20 cellular contexts compared by ENCODE assay signal in genomic region chr12:24078318-24078765, GRCh38.
A peak's percentile ranks its signal among the peaks of the same experiment; 100 is the strongest.
DNase-seq lines count a peak whose midpoint lies in the region; ATAC-seq and TF ChIP-seq lines count a peak whose summit lies in the region.
"Had no signal": no experiment of that assay in that cellular context is flagged by ENCODE, and none has a peak within 500 bp of the region (broad histone marks: within the 10 kb centered on the region; RNA-seq: fewer than 3 reads in every experiment).

No MANE protein-coding gene starts in this region.

- H3K4me3 Mint-ChIP-seq in Caco-2 (ENCODE audit: unreplicated experiment), result peak overlapping the region; percentile 53
- H3K4me3 Mint-ChIP-seq in activated CD8-positive, alpha-beta T cell treated with anti-CD3 and anti-CD28 coated beads for 36 hours, result no peak overlapping the region
- H3K4me3 Mint-ChIP-seq: activated naive CD4-positive, alpha-beta T cell treated with anti-CD3 and anti-CD28 coated beads, Interleukin-2, amount 10 ng/mL, durations not matched to agents 7 days and 5 days; CD4-positive, alpha-beta memory T cell; stimulated activated naive CD8-positive, alpha-beta T cell treated with anti-CD3 and anti-CD28 coated beads, Interleukin-15, Interleukin-2, amounts not matched to agents 100 ng/mL and 50 ng/mL, for 24 hours; T-helper 1 cell treated with Interleukin-12 subunit alpha and Interleukin-12 subunit beta and Interleukin-4 antibody, amounts not matched to agents 30 μg/mL and 1 μg/mL, for 36 hours had no signal

- DNase-seq in Caco-2 (peak; percentile 86 to 88), HuH-7 (ENCODE audit: low spot score) (peak; percentile 27), SW480 (ENCODE audit: low spot score) (peak; percentile 61), islet precursor cell (peak; percentile 76), NCI-H1048 (lab: John Stamatoyannopoulos, UW) (no peak), GF-D8 (lab: John Stamatoyannopoulos, UW) (no peak), tibial nerve (ENCODE audit: low spot score in 2 of 2) (no peak)
- no peak for DNase-seq in activated CD8-positive, alpha-beta T cell treated with anti-CD3 and anti-CD28 coated beads for 36 hours
- DNase-seq: activated CD4-positive, alpha-beta T cell treated with anti-CD3 and anti-CD28 coated beads, Interleukin-2, amount 50 U/mL, for 48 hours; activated naive CD4-positive, alpha-beta T cell treated with anti-CD3 and anti-CD28 coated beads, Interleukin-2, amount 10 ng/mL, durations not matched to agents 7 days and 5 days; CD4-positive, alpha-beta memory T cell; left lung; MV-4-11; retina; upper lobe of right lung had no signal

- H3K4me3 ChIP-seq in Caco-2 (ENCODE audit: low read depth, low read length) (no peak overlapping the region), tibial nerve (no peak overlapping the region)
- H3K4me3 ChIP-seq: coronary artery, left lung, upper lobe of right lung had no signal

- no peak overlapping the region for H3K27ac ChIP-seq in tibial nerve
- H3K27ac ChIP-seq: coronary artery, left lung, neutrophil, upper lobe of right lung had no signal

- no peaks in the 10 kb centered on the region for H3K27me3 ChIP-seq in Caco-2 (replicated peaks; ENCODE audit: control insufficient read depth, insufficient read depth, low read length)
- H3K27me3 ChIP-seq in tibial nerve, result no peaks in the 10 kb centered on the region
- H3K27me3 ChIP-seq: left lung, neutrophil, upper lobe of right lung had no signal

- H3K27ac Mint-ChIP-seq in Caco-2 (ENCODE audit: unreplicated experiment), result peak overlapping the region; percentile 18
- H3K27ac Mint-ChIP-seq in activated CD8-positive, alpha-beta T cell treated with anti-CD3 and anti-CD28 coated beads for 36 hours, result no peak overlapping the region
- H3K27ac Mint-ChIP-seq: activated naive CD4-positive, alpha-beta T cell treated with anti-CD3 and anti-CD28 coated beads, Interleukin-2, amount 10 ng/mL, durations not matched to agents 7 days and 5 days; CD4-positive, alpha-beta memory T cell; stimulated activated naive CD8-positive, alpha-beta T cell treated with anti-CD3 and anti-CD28 coated beads, Interleukin-15, Interleukin-2, amounts not matched to agents 100 ng/mL and 50 ng/mL, for 24 hours; T-helper 1 cell treated with Interleukin-12 subunit alpha and Interleukin-12 subunit beta and Interleukin-4 antibody, amounts not matched to agents 30 μg/mL and 1 μg/mL, for 36 hours had no signal

- 94 to 97% methylated on average over 1 of the region's 1 CpG for WGBS in tibial nerve, 2 donors

- H3K36me3 Mint-ChIP-seq in Caco-2 (ENCODE audit: insufficient read depth, unreplicated experiment), result no peaks in the 10 kb centered on the region
- no peaks in the 10 kb centered on the region for H3K36me3 Mint-ChIP-seq in activated CD8-positive, alpha-beta T cell treated with anti-CD3 and anti-CD28 coated beads for 36 hours (ENCODE audit: low read depth)
- H3K36me3 Mint-ChIP-seq: activated naive CD4-positive, alpha-beta T cell treated with anti-CD3 and anti-CD28 coated beads, Interleukin-2, amount 10 ng/mL, durations not matched to agents 7 days and 5 days; CD4-positive, alpha-beta memory T cell had no signal

- no peak for ATAC-seq in activated CD8-positive, alpha-beta T cell treated with anti-CD3 and anti-CD28 coated beads for 36 hours
- ATAC-seq: left lung, Right ventricle myocardium inferior, upper lobe of right lung had no signal

- no peaks in the 10 kb centered on the region for H3K36me3 ChIP-seq in Caco-2 (ENCODE audit: control insufficient read depth, insufficient read depth, low read length)
- no peaks in the 10 kb centered on the region for H3K36me3 ChIP-seq in tibial nerve
- H3K36me3 ChIP-seq: left lung, neutrophil, upper lobe of right lung had no signal

- H3K9me3 Mint-ChIP-seq in Caco-2 (ENCODE audit: unreplicated experiment), result no peaks in the 10 kb centered on the region
- H3K9me3 Mint-ChIP-seq in activated CD8-positive, alpha-beta T cell treated with anti-CD3 and anti-CD28 coated beads for 36 hours, result peaks cover 6% of the 10 kb centered on the region
- H3K9me3 Mint-ChIP-seq: activated naive CD4-positive, alpha-beta T cell treated with anti-CD3 and anti-CD28 coated beads, Interleukin-2, amount 10 ng/mL, durations not matched to agents 7 days and 5 days; stimulated activated naive CD8-positive, alpha-beta T cell treated with anti-CD3 and anti-CD28 coated beads, Interleukin-15, Interleukin-2, amounts not matched to agents 100 ng/mL and 50 ng/mL, for 24 hours; T-helper 1 cell treated with Interleukin-12 subunit alpha and Interleukin-12 subunit beta and Interleukin-4 antibody, amounts not matched to agents 30 μg/mL and 1 μg/mL, for 36 hours had no signal

- POLR2A ChIA-PET in Caco-2 (lab: Charles Lee), result no interaction called here
- POLR2A ChIA-PET in activated CD8-positive, alpha-beta T cell treated with anti-CD3 and anti-CD28 coated beads for 36 hours (lab: Charles Lee), result no interaction called here

- H3K4me1 Mint-ChIP-seq in Caco-2 (ENCODE audit: low read depth, unreplicated experiment), result peaks cover 50% of the 10 kb centered on the region
- no peaks in the 10 kb centered on the region for H3K4me1 Mint-ChIP-seq in activated CD8-positive, alpha-beta T cell treated with anti-CD3 and anti-CD28 coated beads for 36 hours (ENCODE audit: low read depth)
- H3K4me1 Mint-ChIP-seq: activated naive CD4-positive, alpha-beta T cell treated with anti-CD3 and anti-CD28 coated beads, Interleukin-2, amount 10 ng/mL, durations not matched to agents 7 days and 5 days; CD4-positive, alpha-beta memory T cell had no signal

- no peak for TF ChIP-seq CTCF in Caco-2 (IDR thresholded peaks at IDR 0.05; ENCODE audit: insufficient read depth in 1 of 2, low read depth in 1 of 2, low read length in 1 of 2, severe bottlenecking in 1 of 2, unreplicated experiment in 1 of 2)
- no peak for TF ChIP-seq CTCF in activated CD8-positive, alpha-beta T cell treated with anti-CD3 and anti-CD28 coated beads for 36 hours (IDR thresholded peaks at IDR 0.05)
- TF ChIP-seq CTCF in tibial nerve (IDR thresholded peaks at IDR 0.05), result no peak

- H3K4me1 ChIP-seq in Caco-2, result peaks cover 55% of the 10 kb centered on the region
- peaks cover 0 to 7% (median 0%) of the 10 kb centered on the region in 4 donors for H3K4me1 ChIP-seq in tibial nerve
- H3K4me1 ChIP-seq: left lung, upper lobe of right lung had no signal

- BruUV-seq in Caco-2 (replicated peaks; lab: Mats Ljungman, UMichigan), result no TSS peak

- H3K9me3 ChIP-seq in Caco-2, result no peaks in the 10 kb centered on the region
- no peaks in the 10 kb centered on the region for H3K9me3 ChIP-seq in tibial nerve
- H3K9me3 ChIP-seq: left lung, neutrophil, upper lobe of right lung had no signal

- no peaks in the 10 kb centered on the region for H3K27me3 Mint-ChIP-seq in Caco-2 (ENCODE audit: insufficient read depth, unreplicated experiment)
- H3K27me3 Mint-ChIP-seq in activated CD8-positive, alpha-beta T cell treated with anti-CD3 and anti-CD28 coated beads for 36 hours, result no peaks in the 10 kb centered on the region
- H3K27me3 Mint-ChIP-seq: activated naive CD4-positive, alpha-beta T cell treated with anti-CD3 and anti-CD28 coated beads, Interleukin-2, amount 10 ng/mL, durations not matched to agents 7 days and 5 days; stimulated activated naive CD8-positive, alpha-beta T cell treated with anti-CD3 and anti-CD28 coated beads, Interleukin-15, Interleukin-2, amounts not matched to agents 100 ng/mL and 50 ng/mL, for 24 hours had no signal

- no peak for TF ChIP-seq POLR2A in tibial nerve (IDR thresholded peaks at IDR 0.05)

- TF ChIP-seq EP300 in tibial nerve (IDR thresholded peaks at IDR 0.05), result no peak

- CTCF ChIA-PET in Caco-2 (lab: Charles Lee), result interaction anchor here (1.2 kb wide), 1 partner anchor 9 kb away, joined by 8 read pairs; no protein-coding TSS in a partner anchor
- CTCF ChIA-PET in activated CD8-positive, alpha-beta T cell treated with anti-CD3 and anti-CD28 coated beads for 36 hours (lab: Charles Lee), result no interaction called here

- intact Hi-C loops in Caco-2 (cut with micrococcal nuclease; ENCODE audit: unreplicated experiment), result loop anchor here (1.0 kb wide), 4 partner anchors 8 to 178 kb away; no protein-coding TSS in a partner anchor
- intact Hi-C loops in activated CD8-positive, alpha-beta T cell treated with anti-CD3 and anti-CD28 coated beads for 36 hours (cut with micrococcal nuclease), result no loop called here

Comparison
In these comparisons a context has a peak if more than half of its experiments do, and no peak if none do; other contexts are left out.
1. DNase-seq: peak in Caco-2 (2 of 2), HuH-7 (single experiment), SW480 (single experiment) and islet precursor cell (single experiment); none in activated CD8-positive, alpha-beta T cell treated with anti-CD3 and anti-CD28 coated beads for 36 hours (single experiment), NCI-H1048 (single experiment), GF-D8 (single experiment) and tibial nerve (0 of 2).